In genomic region chr19:35272122-35272715, GRCh38 we compare ENCODE assay signal across 17 cellular contexts. TPM values are rescaled to one million over a fixed set of nuclear protein-coding genes. Genes with fewer than 3 reads are reported as not detected.
DNase-seq lines count a peak whose midpoint lies in the region; ATAC-seq and TF ChIP-seq lines count a peak whose summit lies in the region.
"Had no signal": no experiment of that assay in that cellular context is flagged by ENCODE, and none has a peak within 500 bp of the region (broad histone marks: within the 10 kb centered on the region; RNA-seq: fewer than 3 reads in every experiment).

No MANE protein-coding gene starts in this region.

- H3K27me3 ChIP-seq in right cardiac atrium (ENCODE audit: control insufficient read depth, insufficient read depth) = no peaks in the 10 kb centered on the region
- H3K27me3 ChIP-seq in left ventricle myocardium inferior (ENCODE audit: low read depth) = no peaks in the 10 kb centered on the region
- no peaks in the 10 kb centered on the region for H3K27me3 ChIP-seq in OCI-LY3 (ENCODE audit: low read depth, low read length)
- no peaks in the 10 kb centered on the region for H3K27me3 ChIP-seq in gastroesophageal sphincter

- no peak overlapping the region for H2AFZ ChIP-seq in OCI-LY3 (ENCODE audit: low read depth, low read length)

- H3K9me3 ChIP-seq in right cardiac atrium (ENCODE audit: control insufficient read depth, low read length) (no peaks in the 10 kb centered on the region), left ventricle myocardium inferior (replicated peaks) (no peaks in the 10 kb centered on the region), OCI-LY3 (ENCODE audit: insufficient read depth, low read length) (no peaks in the 10 kb centered on the region), gastroesophageal sphincter (no peaks in the 10 kb centered on the region)
- H3K9me3 ChIP-seq: prostate gland had no signal

- peak overlapping the region; percentile 24; the same call in 1 of the 2 replicates for H3K9ac ChIP-seq in OCI-LY3 (ENCODE audit: low read length)

- H3K36me3 ChIP-seq in left ventricle myocardium inferior = peaks cover 58% of the 10 kb centered on the region
- peaks cover 57% of the 10 kb centered on the region for H3K36me3 ChIP-seq in OCI-LY3 (replicated peaks; ENCODE audit: low read depth, low read length)
- peaks cover 0 to 73% of the 10 kb centered on the region in 2 donors for H3K36me3 ChIP-seq in gastroesophageal sphincter

- ATAC-seq in right cardiac atrium (no peak), HG03457 (IDR thresholded peaks at IDR 0.05; ENCODE audit: unreplicated experiment) (no peak), gastroesophageal sphincter (no peak)

- no peak overlapping the region for H3K27ac ChIP-seq in right cardiac atrium (ENCODE audit: low read length)
- no peak overlapping the region for H3K27ac ChIP-seq in left ventricle myocardium inferior (replicated peaks)
- H3K27ac ChIP-seq in OCI-LY3 (ENCODE audit: low read length) = peak overlapping the region; percentile 55
- H3K27ac ChIP-seq in cingulate gyrus (ENCODE audit: low read depth, low read length) = peak overlapping the region; percentile 65
- H3K27ac ChIP-seq in substantia nigra (ENCODE audit: low read depth, low read length, poor library complexity, severe bottlenecking) = peak overlapping the region; percentile 73
- no peak overlapping the region for H3K27ac ChIP-seq in gastroesophageal sphincter
- H3K27ac ChIP-seq: prostate gland had no signal

- H3K4me3 ChIP-seq in right cardiac atrium (ENCODE audit: low read length) = no peak overlapping the region
- H3K4me3 ChIP-seq in left ventricle myocardium inferior = no peak overlapping the region
- peak overlapping the region; percentile 22; the same call in 1 of the 2 replicates for H3K4me3 ChIP-seq in OCI-LY3 (ENCODE audit: low read length)
- H3K4me3 ChIP-seq in gastroesophageal sphincter = no peak overlapping the region
- H3K4me3 ChIP-seq: prostate gland had no signal

- peak in 2 of 3 donors; percentile 14 to 73 for DNase-seq in right cardiac atrium
- no peak for DNase-seq in left ventricle myocardium inferior
- peak in 13 of 49 donors; percentile 27 to 60 (median 32) for DNase-seq in substantia nigra (lab: John Stamatoyannopoulos, UW)
- DNase-seq in HuH-7.5 (ENCODE audit: low spot score) = no peak
- DNase-seq: amniotic stem cell; KG1; midbrain; NCI-H2107; stimulated activated CD4-positive, alpha-beta T cell treated with anti-CD3 and anti-CD28 coated beads, Interleukin-2, amount 100 ng/mL, for 24 hours had no signal

- peaks cover 11% of the 10 kb centered on the region for H3K79me2 ChIP-seq in OCI-LY3 (ENCODE audit: low read length)

- TF ChIP-seq CTCF in left ventricle myocardium inferior (IDR thresholded peaks at IDR 0.05; ENCODE audit: borderline replicate concordance) (no peak), OCI-LY3 (IDR thresholded peaks at IDR 0.05; ENCODE audit: low read depth, low read length) (no peak), gastroesophageal sphincter (IDR thresholded peaks at IDR 0.05) (no peak)

- TF ChIP-seq EP300 in gastroesophageal sphincter (IDR thresholded peaks at IDR 0.05) = no peak

- H3K4me1 ChIP-seq in right cardiac atrium (ENCODE audit: control insufficient read depth, insufficient read depth, low read length) = no peaks in the 10 kb centered on the region
- H3K4me1 ChIP-seq in left ventricle myocardium inferior = peaks cover 26% of the 10 kb centered on the region
- peaks cover 43% of the 10 kb centered on the region for H3K4me1 ChIP-seq in OCI-LY3 (ENCODE audit: low read length)
- H3K4me1 ChIP-seq in gastroesophageal sphincter = peaks cover 0 to 29% (median 11%) of the 10 kb centered on the region in 3 donors
- H3K4me1 ChIP-seq: prostate gland had no signal

- intact Hi-C loops in right cardiac atrium (cut with DNase I) = loop anchor here in 1 of 4 donors (10.0 kb wide), 1 partner anchor 223 kb away; the partner anchor contains the start of gene KRTDAP
- intact Hi-C loops in left ventricle myocardium inferior (cut with micrococcal nuclease) = no loop called here

- 86% methylated on average over 15 of the region's 15 CpGs for WGBS in right cardiac atrium
- WGBS in gastroesophageal sphincter (ENCODE audit: low coverage in 1 of 2), 2 donors = 83 to 86% methylated on average over 7 to 8 of the region's 15 CpGs

- peak overlapping the region; percentile 66 for H3K4me2 ChIP-seq in OCI-LY3 (ENCODE audit: low read length)

- no peak for TF ChIP-seq POLR2A in gastroesophageal sphincter (IDR thresholded peaks at IDR 0.05)

- no peaks in the 10 kb centered on the region for H4K20me1 ChIP-seq in OCI-LY3 (ENCODE audit: insufficient read depth, low read length)

RNA-seq across cellular contexts. Expression of gene USF2, which starts 3.5 kb away (rescaled TPM):
- 100 to 1,000 TPM; 182 to 270 (median 239) TPM for total RNA-seq in right cardiac atrium
- 332 TPM for polyA plus RNA-seq in right cardiac atrium
- 147 TPM for total RNA-seq in left ventricle myocardium inferior
- total RNA-seq in gastroesophageal sphincter = 100 to 1,000 TPM in 1 of 4 donors, 10 to 100 TPM in 3; 75.1 to 137 (median 93.0) TPM

RNA-seq across cellular contexts. Expression of gene HAMP, which starts 10.1 kb away (rescaled TPM):
- total RNA-seq in right cardiac atrium (100 to 1,000 TPM; 164 to 286 (median 230) TPM), left ventricle myocardium inferior (not detected), gastroesophageal sphincter (not detected)
- polyA plus RNA-seq in right cardiac atrium = 406 TPM
- total RNA-seq: G401 had no signal

RNA-seq across cellular contexts. Expression of gene MAG, which starts 19.7 kb away (rescaled TPM):
- total RNA-seq in right cardiac atrium (not detected), left ventricle myocardium inferior (not detected), gastroesophageal sphincter (under 1 TPM in 1 of 4 donors, not detected in 3; 0.40 TPM)
- polyA plus RNA-seq in right cardiac atrium = 1.3 TPM
- total RNA-seq: dermis microvascular lymphatic vessel endothelial cell, G401 had no signal

RNA-seq across cellular contexts. Expression of gene LSR, which starts 23.4 kb away (rescaled TPM):
- total RNA-seq in right cardiac atrium = 1 to 10 TPM; 4.6 to 8.9 (median 4.8) TPM
- 5.0 TPM for polyA plus RNA-seq in right cardiac atrium
- total RNA-seq in left ventricle myocardium inferior = 4.5 TPM
- total RNA-seq in gastroesophageal sphincter = 1 to 10 TPM; 3.3 to 6.6 (median 5.2) TPM

RNA-seq across cellular contexts. Expression of gene FAM187B, which starts 43.7 kb away (rescaled TPM):
- total RNA-seq in right cardiac atrium (not detected), left ventricle myocardium inferior (not detected), gastroesophageal sphincter (not detected)
- polyA plus RNA-seq in right cardiac atrium = not detected
- total RNA-seq: dermis microvascular lymphatic vessel endothelial cell; G401; T-helper 2 cell treated with Interferon-gamma antibody and Interleukin-4, amounts not matched to agents 100 ng/mL and 5 ng/mL, for 36 hours had no signal

Comparison
In these comparisons a context has a peak if more than half of its experiments do, and no peak if none do; other contexts are left out.
1. DNase-seq: peak in right cardiac atrium (2 of 3); none in left ventricle myocardium inferior (single experiment) and HuH-7.5 (single experiment).
2. RNA of gene HAMP, which starts 10.1 kb away (total RNA-seq): 164 to 286 TPM in right cardiac atrium; not detected in left ventricle myocardium inferior (single experiment) and not detected in gastroesophageal sphincter; every median in the first group is over 100 times any median in the second.
3. H3K27ac ChIP-seq: peak in OCI-LY3 (single experiment), cingulate gyrus (single experiment) and substantia nigra (single experiment); none in right cardiac atrium (single experiment), left ventricle myocardium inferior (single experiment) and gastroesophageal sphincter (0 of 4).